ENCODE assay signal across 17 cellular contexts in genomic region chr16:67773569-67774456, GRCh38. TPM values are rescaled to one million over a fixed set of nuclear protein-coding genes. Genes with fewer than 3 reads are reported as not detected.
A peak's percentile ranks its signal among the peaks of the same experiment; 100 is the strongest.
DNase-seq lines count a peak whose midpoint lies in the region; ATAC-seq and TF ChIP-seq lines count a peak whose summit lies in the region.
"Had no signal": no experiment of that assay in that cellular context is flagged by ENCODE, and none has a peak within 500 bp of the region (broad histone marks: within the 10 kb centered on the region; RNA-seq: fewer than 3 reads in every experiment).

No MANE protein-coding gene starts in this region.

- no peak for ATAC-seq in upper lobe of right lung
- ATAC-seq in HG03196 (IDR thresholded peaks at IDR 0.05; ENCODE audit: unreplicated experiment) = no peak
- ATAC-seq: PC-3; stimulated activated naive CD8-positive, alpha-beta T cell treated with anti-CD3 and anti-CD28 coated beads, Interleukin-15, Interleukin-2, amounts not matched to agents 100 U/mL and 50 U/mL, for 24 hours had no signal

- no peaks in the 10 kb centered on the region for H3K9me3 ChIP-seq in upper lobe of right lung

- H3K4me3 ChIP-seq in fibroblast of the aortic adventitia (ENCODE audit: low read depth, low read length) = no peak overlapping the region
- H3K4me3 ChIP-seq in upper lobe of right lung = no peak overlapping the region

- no peaks in the 10 kb centered on the region for H3K9me3 Mint-ChIP-seq in mesothelial cell of epicardium
- H3K9me3 Mint-ChIP-seq: CD4-positive, alpha-beta memory T cell had no signal

- DNase-seq in DMS 273 (lab: John Stamatoyannopoulos, UW; ENCODE audit: unreplicated experiment) (peak; percentile 50), DMS 273 treated with DMSO at 0.1 percent for 48 hours (lab: John Stamatoyannopoulos, UW) (no peak), fibroblast of the aortic adventitia (ENCODE audit: low read depth) (peak; percentile 58), mesothelial cell of epicardium (ENCODE audit: low spot score in 2 of 2, unreplicated experiment in 2 of 2) (no peak), upper lobe of right lung (no peak), SW480 (ENCODE audit: low spot score) (no peak), NCI-H187 (lab: John Stamatoyannopoulos, UW) (no peak)
- DNase-seq: activated CD4-positive, CD25-positive, alpha-beta regulatory T cell; activated CD8-positive, alpha-beta memory T cell treated with anti-CD3 and anti-CD28 coated beads, Interleukin-2, amount 50 U/mL, for 48 hours; CD4-positive, alpha-beta memory T cell; NCI-H1417 treated with DMSO at 0.1 percent for 48 hours; PC-3; stimulated activated naive CD8-positive, alpha-beta T cell treated with anti-CD3 and anti-CD28 coated beads, Interleukin-15, Interleukin-2, amounts not matched to agents 100 U/mL and 50 U/mL, for 24 hours; SW 1271 had no signal

- no peaks in the 10 kb centered on the region for H3K27me3 Mint-ChIP-seq in mesothelial cell of epicardium (ENCODE audit: low read depth)
- H3K27me3 Mint-ChIP-seq: activated naive CD8-positive, alpha-beta T cell; CD4-positive, alpha-beta memory T cell had no signal

- no peaks in the 10 kb centered on the region for H3K27me3 ChIP-seq in upper lobe of right lung

- H3K36me3 Mint-ChIP-seq in mesothelial cell of epicardium = peaks cover 20% of the 10 kb centered on the region

- H3K4me1 Mint-ChIP-seq in mesothelial cell of epicardium = peaks cover 8% of the 10 kb centered on the region

- H3K4me1 ChIP-seq in upper lobe of right lung = peaks cover 23% of the 10 kb centered on the region

- H3K27ac Mint-ChIP-seq in mesothelial cell of epicardium = peak overlapping the region; percentile 39
- H3K27ac Mint-ChIP-seq: activated naive CD8-positive, alpha-beta T cell had no signal

- H3K36me3 ChIP-seq in upper lobe of right lung = peaks cover 16% of the 10 kb centered on the region

- H3K4me3 Mint-ChIP-seq in mesothelial cell of epicardium = no peak overlapping the region
- H3K4me3 Mint-ChIP-seq: activated naive CD8-positive, alpha-beta T cell; CD4-positive, alpha-beta memory T cell had no signal

- intact Hi-C loops in upper lobe of right lung (cut with DNase I) = no loop called here

- no peak for TF ChIP-seq CTCF in fibroblast of the aortic adventitia (IDR thresholded peaks at IDR 0.05; ENCODE audit: insufficient read depth, low read length)
- no peak for TF ChIP-seq CTCF in mesothelial cell of epicardium (IDR thresholded peaks at IDR 0.05; ENCODE audit: unreplicated experiment)
- no peak for TF ChIP-seq CTCF in upper lobe of right lung (IDR thresholded peaks at IDR 0.05)

- peak overlapping the region; percentile 42 for H3K27ac ChIP-seq in upper lobe of right lung
- H3K27ac ChIP-seq: 22Rv1 had no signal

RNA-seq across cellular contexts. Expression of gene RANBP10, which starts 32.5 kb away (rescaled TPM):
- total RNA-seq in fibroblast of the aortic adventitia (ENCODE audit: low replicate concordance) (3.1 and 6.4 TPM in 2 replicates), mesothelial cell of epicardium (24.0 to 26.8 TPM (median 24.5 TPM) in 3 replicates), upper lobe of right lung (19.2 TPM)

RNA-seq across cellular contexts. Expression of gene TSNAXIP1, which starts 32.9 kb away (rescaled TPM):
- total RNA-seq in fibroblast of the aortic adventitia (ENCODE audit: low replicate concordance) (0.99 and 1.8 TPM in 2 replicates), mesothelial cell of epicardium (4.4 to 4.8 TPM (median 4.4 TPM) in 3 replicates), upper lobe of right lung (0.55 TPM)

RNA-seq across cellular contexts. Expression of gene GFOD2, which starts 54.7 kb away (rescaled TPM):
- 11.9 and 14.1 TPM in 2 replicates for total RNA-seq in fibroblast of the aortic adventitia (ENCODE audit: low replicate concordance)
- 22.8 to 27.0 TPM (median 26.1 TPM) in 3 replicates for total RNA-seq in mesothelial cell of epicardium
- total RNA-seq in upper lobe of right lung = 18.2 TPM

Comparison
In these comparisons a context has a peak if more than half of its experiments do, and no peak if none do; other contexts are left out.
1. DNase-seq: peak in DMS 273 (single experiment) and fibroblast of the aortic adventitia (single experiment); none in DMS 273 treated with DMSO at 0.1 percent for 48 hours (single experiment), mesothelial cell of epicardium (0 of 2), upper lobe of right lung (single experiment), SW480 (single experiment) and NCI-H187 (0 of 2).